ENCODE assay signal across 13 cellular contexts in genomic region chrX:39897741-39898097, GRCh38.
DNase-seq lines count a peak whose midpoint lies in the region; ATAC-seq and TF ChIP-seq lines count a peak whose summit lies in the region.
"Had no signal": no experiment of that assay in that cellular context is flagged by ENCODE, and none has a peak within 500 bp of the region (broad histone marks: within the 10 kb centered on the region; RNA-seq: fewer than 3 reads in every experiment).

No MANE protein-coding gene starts in this region.

- H3K4me2 ChIP-seq in osteoblast (ENCODE audit: insufficient read depth, low read length): no peak overlapping the region

- ATAC-seq in omental fat pad (ENCODE audit: low FRiP score) (no peak), GM21737 (IDR thresholded peaks at IDR 0.05; ENCODE audit: unreplicated experiment) (no peak), HG02970 (IDR thresholded peaks at IDR 0.05; ENCODE audit: low FRiP score, unreplicated experiment) (no peak)
- ATAC-seq: activated CD8-positive, alpha-beta T cell treated with anti-CD3 and anti-CD28 coated beads for 36 hours had no signal

- CTCF ChIA-PET in RWPE1 (lab: Yijun Ruan, JAX): no interaction called here

- no peaks in the 10 kb centered on the region for H3K36me3 ChIP-seq in esophagus squamous epithelium
- no peaks in the 10 kb centered on the region for H3K36me3 ChIP-seq in osteoblast (ENCODE audit: insufficient read depth, low read length)

- no peak for TF ChIP-seq POLR2A in esophagus squamous epithelium (IDR thresholded peaks at IDR 0.05)

- H3K27ac ChIP-seq in HL-60 (replicated peaks) (peak overlapping the region; percentile 56), RWPE1 (peak overlapping the region; percentile 91), esophagus squamous epithelium (peak overlapping the region; percentile 22 to 72 (median 60)), osteoblast (ENCODE audit: low read depth, low read length) (peak overlapping the region; percentile 42)
- H3K27ac ChIP-seq: dorsolateral prefrontal cortex had no signal

- WGBS in esophagus squamous epithelium, 2 donors: 23 to 55% methylated on average over 2 to 3 of the region's 6 CpGs

- TF ChIP-seq CTCF in HL-60 (IDR thresholded peaks at IDR 0.05; ENCODE audit: insufficient read depth, low read length) (no peak), RWPE1 (conservative IDR thresholded peaks at IDR 0.05; ENCODE audit: low read depth) (no peak), esophagus squamous epithelium (IDR thresholded peaks at IDR 0.05) (no peak), osteoblast (IDR thresholded peaks at IDR 0.05; ENCODE audit: extremely low read depth, low read depth, low read length) (no peak), omental fat pad (IDR thresholded peaks at IDR 0.05) (no peak)

- H3K4me1 ChIP-seq in esophagus squamous epithelium (peaks cover 10 to 71% (median 24%) of the 10 kb centered on the region in 3 donors), osteoblast (ENCODE audit: insufficient read depth, low read length) (peaks cover 38% of the 10 kb centered on the region)

- no peaks in the 10 kb centered on the region for H3K9me3 ChIP-seq in esophagus squamous epithelium
- no peaks in the 10 kb centered on the region for H3K9me3 ChIP-seq in osteoblast (ENCODE audit: low read depth, low read length)

- H3K79me2 ChIP-seq in osteoblast (ENCODE audit: insufficient read depth, low read length): no peaks in the 10 kb centered on the region

- intact Hi-C loops in esophagus squamous epithelium (cut with DNase I): no loop called here

- peak in 1 of 2 experiments; percentile 46 for DNase-seq in HL-60 (ENCODE audit: low read depth in 1 of 2, low spot score in 1 of 2)
- no peak for DNase-seq in RWPE1 (ENCODE audit: low spot score)
- DNase-seq in esophagus squamous epithelium (lab: John Stamatoyannopoulos, UW): no peak
- no peak for DNase-seq in osteoblast (ENCODE audit: insufficient read length, low spot score, missing footprints)
- no peak for DNase-seq in omental fat pad (ENCODE audit: low spot score)
- no peak for DNase-seq in amygdala (lab: John Stamatoyannopoulos, UW)
- DNase-seq: activated CD8-positive, alpha-beta T cell treated with anti-CD3 and anti-CD28 coated beads for 36 hours; immature natural killer cell; KG1; stimulated activated CD4-positive, alpha-beta T cell treated with anti-CD3 and anti-CD28 coated beads, Interleukin-4, amount 100 ng/mL, for 1 hour had no signal

- no peak overlapping the region for H2AFZ ChIP-seq in osteoblast (ENCODE audit: low read length)

- no peaks in the 10 kb centered on the region for H4K20me1 ChIP-seq in osteoblast (ENCODE audit: insufficient read depth, low read length)

- H3K27me3 ChIP-seq in HL-60 (ENCODE audit: insufficient read depth, poor library complexity, severe bottlenecking) (no peaks in the 10 kb centered on the region), esophagus squamous epithelium (no peaks in the 10 kb centered on the region), osteoblast (ENCODE audit: insufficient read depth, low read length) (peaks cover 3% of the 10 kb centered on the region)

- POLR2A ChIA-PET in RWPE1 (lab: Yijun Ruan, JAX; ENCODE audit: low non-redundant PET): no interaction called here

- H3K4me3 ChIP-seq in HL-60 (replicated peaks; ENCODE audit: insufficient read depth, low read length): no peak overlapping the region
- H3K4me3 ChIP-seq in esophagus squamous epithelium: no peak overlapping the region
- peak overlapping the region; percentile 20 for H3K4me3 ChIP-seq in osteoblast (ENCODE audit: insufficient read depth, low read length)
- H3K4me3 ChIP-seq: dorsolateral prefrontal cortex had no signal
